16 cellular contexts compared by ENCODE assay signal in genomic region chr1:11616766-11617165, GRCh38. TPM values are rescaled to one million over a fixed set of nuclear protein-coding genes. Genes with fewer than 3 reads are reported as not detected.
DNase-seq lines count a peak whose midpoint lies in the region; ATAC-seq and TF ChIP-seq lines count a peak whose summit lies in the region.
"Had no signal": no experiment of that assay in that cellular context is flagged by ENCODE, and none has a peak within 500 bp of the region (broad histone marks: within the 10 kb centered on the region; RNA-seq: fewer than 3 reads in every experiment).

No MANE protein-coding gene starts in this region.

- no peak overlapping the region for H3K23ac ChIP-seq in neuronal stem cell (ENCODE audit: low read depth, low read length, poor library complexity)

- no peak overlapping the region for H3K27ac Mint-ChIP-seq in natural killer cell treated with Interleukin-12 subunit alpha and Interleukin-12 subunit beta and Interleukin-15 and Interleukin-18, amount 100 ng/mL, for 72 hours
- H3K27ac Mint-ChIP-seq: B cell; CD14-positive monocyte; CD4-positive, alpha-beta T cell; CD8-positive, alpha-beta memory T cell had no signal

- TF ChIP-seq CTCF in GM20000 (IDR thresholded peaks at IDR 0.05; ENCODE audit: extremely low read depth, missing control alignments): no peak

- no peaks in the 10 kb centered on the region for H3K36me3 ChIP-seq in BLaER1
- H3K36me3 ChIP-seq in neuronal stem cell (replicated peaks in 1 of 2; ENCODE audit: control insufficient read depth in 2 of 2, insufficient read depth in 2 of 2, low read length in 2 of 2): no peaks in the 10 kb centered on the region
- H3K36me3 ChIP-seq: BLaER1 treated with 17β-estradiol and CSF1 and Interleukin-3, amounts not matched to agents 10 nM and 100 nM; HAP-1 had no signal

- H2BK5ac ChIP-seq in neuronal stem cell (ENCODE audit: low read length): no peak overlapping the region

- H2AFZ ChIP-seq in neuronal stem cell (ENCODE audit: low read length): no peak overlapping the region

- no peaks in the 10 kb centered on the region for H3K4me1 Mint-ChIP-seq in natural killer cell treated with Interleukin-12 subunit alpha and Interleukin-12 subunit beta and Interleukin-15 and Interleukin-18, amount 100 ng/mL, for 72 hours (ENCODE audit: low read depth in 2 of 2)
- H3K4me1 Mint-ChIP-seq: B cell; CD14-positive monocyte; CD8-positive, alpha-beta memory T cell had no signal

- ATAC-seq in natural killer cell treated with Interleukin-12 subunit alpha and Interleukin-12 subunit beta and Interleukin-15 and Interleukin-18, amount 100 ng/mL, for 72 hours: no peak

- H3K14ac ChIP-seq in neuronal stem cell (ENCODE audit: low read length): no peak overlapping the region

- H3K36me3 Mint-ChIP-seq in natural killer cell treated with Interleukin-12 subunit alpha and Interleukin-12 subunit beta and Interleukin-15 and Interleukin-18, amount 100 ng/mL, for 72 hours: no peaks in the 10 kb centered on the region
- H3K36me3 Mint-ChIP-seq: CD14-positive monocyte; CD8-positive, alpha-beta memory T cell had no signal

- H3K4ac ChIP-seq in neuronal stem cell (ENCODE audit: low read length): no peak overlapping the region

- H3K4me2 ChIP-seq in BLaER1 (peak overlapping the region; percentile 39), neuronal stem cell (ENCODE audit: insufficient read depth, low read length, poor library complexity, severe bottlenecking) (no peak overlapping the region)
- H3K4me2 ChIP-seq: A549 had no signal

- peak overlapping the region; percentile 57 for H2AK5ac ChIP-seq in neuronal stem cell (ENCODE audit: low read depth, low read length)

- DNase-seq in NCI-H69 (lab: John Stamatoyannopoulos, UW): peak; percentile 29
- DNase-seq in neuronal stem cell (ENCODE audit: low spot score): no peak
- no peak for DNase-seq in AG20443 (ENCODE audit: low spot score)
- no peak for DNase-seq in natural killer cell treated with Interleukin-12 subunit alpha and Interleukin-12 subunit beta and Interleukin-15 and Interleukin-18, amount 100 ng/mL, for 72 hours (ENCODE audit: low spot score)
- no peak for DNase-seq in GM20000 (ENCODE audit: low spot score)
- DNase-seq: 8988T; CD4-positive, alpha-beta T cell; CD8-positive, alpha-beta memory T cell; DND-41; GOT3 had no signal

- H3K9ac ChIP-seq in BLaER1 (no peak overlapping the region), neuronal stem cell (ENCODE audit: low read depth, low read length, poor library complexity) (no peak overlapping the region)

- H3K9me3 ChIP-seq in BLaER1 (peaks cover 15% of the 10 kb centered on the region), neuronal stem cell (replicated peaks in 1 of 2; ENCODE audit: control insufficient read depth in 2 of 2, insufficient read depth in 1 of 2, low read depth in 1 of 2, low read length in 2 of 2) (no peaks in the 10 kb centered on the region)
- H3K9me3 ChIP-seq: A549 had no signal

- WGBS in neuronal stem cell (ENCODE audit: extremely low coverage in 2 of 2, insufficient read length in 2 of 2, insufficient replicate concordance in 1 of 2), 2 donors: no CpG with 5 or more reads among the region's 7 CpGs

- H3K9me3 Mint-ChIP-seq in natural killer cell treated with Interleukin-12 subunit alpha and Interleukin-12 subunit beta and Interleukin-15 and Interleukin-18, amount 100 ng/mL, for 72 hours: no peaks in the 10 kb centered on the region
- H3K9me3 Mint-ChIP-seq: CD14-positive monocyte; CD4-positive, alpha-beta T cell; CD8-positive, alpha-beta memory T cell had no signal

- no peak overlapping the region for H3K4me3 ChIP-seq in BLaER1
- H3K4me3 ChIP-seq in neuronal stem cell (ENCODE audit: low read length in 2 of 2): no peak overlapping the region
- H3K4me3 ChIP-seq: A549; BLaER1 treated with 17β-estradiol and CSF1 and Interleukin-3, amounts not matched to agents 10 nM and 100 nM; HAP-1 had no signal

- H3K4me1 ChIP-seq in BLaER1 (peaks cover 22% of the 10 kb centered on the region), neuronal stem cell (ENCODE audit: control insufficient read depth in 2 of 2, insufficient read depth in 1 of 2, low read depth in 1 of 2, low read length in 2 of 2) (peaks cover 0 to 7% of the 10 kb centered on the region in 2 donors)
- H3K4me1 ChIP-seq: A549, HAP-1 had no signal

- no peaks in the 10 kb centered on the region for H3K27me3 ChIP-seq in BLaER1
- H3K27me3 ChIP-seq in neuronal stem cell (ENCODE audit: control insufficient read depth in 3 of 3, insufficient read depth in 3 of 3, low read depth in 1 of 3, low read length in 3 of 3): peaks cover 0 to 24% (median 0%) of the 10 kb centered on the region in 3 experiments
- H3K27me3 ChIP-seq: BLaER1 treated with 17β-estradiol and CSF1 and Interleukin-3, amounts not matched to agents 10 nM and 100 nM had no signal

- no peak overlapping the region for H3K4me3 Mint-ChIP-seq in natural killer cell treated with Interleukin-12 subunit alpha and Interleukin-12 subunit beta and Interleukin-15 and Interleukin-18, amount 100 ng/mL, for 72 hours
- H3K4me3 Mint-ChIP-seq: B cell; CD14-positive monocyte; CD4-positive, alpha-beta T cell; CD8-positive, alpha-beta memory T cell had no signal

- H3K27ac ChIP-seq in BLaER1: no peak overlapping the region
- no peak overlapping the region for H3K27ac ChIP-seq in neuronal stem cell (replicated peaks; ENCODE audit: low read length)
- H3K27ac ChIP-seq: A549; BLaER1 treated with 17β-estradiol and CSF1 and Interleukin-3, amounts not matched to agents 10 nM and 100 nM had no signal

- H3K79me1 ChIP-seq in neuronal stem cell (ENCODE audit: low read depth, low read length): no peaks in the 10 kb centered on the region

- peak overlapping the region; percentile 59 for H3K18ac ChIP-seq in neuronal stem cell (ENCODE audit: low read length)

- H4K91ac ChIP-seq in neuronal stem cell (ENCODE audit: low read depth, low read length, poor library complexity): no peak overlapping the region

- H4K20me1 ChIP-seq in BLaER1: no peaks in the 10 kb centered on the region

- no peak overlapping the region for H2BK120ac ChIP-seq in neuronal stem cell (ENCODE audit: low read depth, low read length)

- no peak overlapping the region for H4K8ac ChIP-seq in neuronal stem cell (ENCODE audit: low read depth, low read length)

- peaks cover 13 to 16% of the 10 kb centered on the region in 2 donors for H3K27me3 Mint-ChIP-seq in natural killer cell treated with Interleukin-12 subunit alpha and Interleukin-12 subunit beta and Interleukin-15 and Interleukin-18, amount 100 ng/mL, for 72 hours
- H3K27me3 Mint-ChIP-seq: CD4-positive, alpha-beta T cell had no signal

- no peak overlapping the region for H2BK12ac ChIP-seq in neuronal stem cell (ENCODE audit: low read length)

- H2BK15ac ChIP-seq in neuronal stem cell (ENCODE audit: low read length): no peak overlapping the region

RNA-seq across cellular contexts. Expression of gene FBXO2, which starts 37.5 kb away (rescaled TPM):
- 7.1 TPM for polyA plus RNA-seq in neuronal stem cell (2013, experiment 1 of 2)
- 7.2 TPM for polyA plus RNA-seq in neuronal stem cell (2013, experiment 2 of 2)
- total RNA-seq in natural killer cell treated with Interleukin-12 subunit alpha and Interleukin-12 subunit beta and Interleukin-15 and Interleukin-18, amount 100 ng/mL, for 72 hours: 10 to 100 TPM; 13.2 to 16.3 TPM
- polyA plus RNA-seq: CD14-positive monocyte had no signal

RNA-seq across cellular contexts. Expression of gene FBXO44, which starts 37.9 kb away (rescaled TPM):
- 16.4 TPM for polyA plus RNA-seq in neuronal stem cell (2013, experiment 1 of 2)
- 16.6 TPM for polyA plus RNA-seq in neuronal stem cell (2013, experiment 2 of 2)
- 10 to 100 TPM; 45.4 to 49.7 TPM for total RNA-seq in natural killer cell treated with Interleukin-12 subunit alpha and Interleukin-12 subunit beta and Interleukin-15 and Interleukin-18, amount 100 ng/mL, for 72 hours

RNA-seq across cellular contexts. Expression of gene FBXO6, which starts 47.2 kb away (rescaled TPM):
- 1.4 TPM for polyA plus RNA-seq in neuronal stem cell (2013, experiment 1 of 2)
- 1.5 TPM for polyA plus RNA-seq in neuronal stem cell (2013, experiment 2 of 2)
- 100 to 1,000 TPM in 1 of 2 donors, 10 to 100 TPM in 1; 42.9 to 106 TPM for total RNA-seq in natural killer cell treated with Interleukin-12 subunit alpha and Interleukin-12 subunit beta and Interleukin-15 and Interleukin-18, amount 100 ng/mL, for 72 hours
